In genomic region chr21:34670220-34670961, GRCh38 we compare ENCODE assay signal across 8 cellular contexts. TPM values are rescaled to one million over a fixed set of nuclear protein-coding genes. Genes with fewer than 3 reads are reported as not detected.
DNase-seq lines count a peak whose midpoint lies in the region; ATAC-seq and TF ChIP-seq lines count a peak whose summit lies in the region.

No MANE protein-coding gene starts in this region.

- peaks cover 3% of the 10 kb centered on the region for H3K4me1 ChIP-seq in smooth muscle cell (ENCODE audit: low read depth)

- peak; percentile 18 to 20 for DNase-seq in activated T-cell treated with anti-CD3 and anti-CD28 coated beads, Interleukin-2, amount 50 U/mL, for 72 hours
- DNase-seq in smooth muscle cell (lab: John Stamatoyannopoulos, UW; ENCODE audit: unreplicated experiment) (no peak), mucosa of gallbladder (ENCODE audit: low spot score) (no peak)
- no peak for DNase-seq in NK-92 treated with Interleukin-12 subunit alpha and Interleukin-12 subunit beta, amount 100 ng/mL, for 24 hours (lab: John Stamatoyannopoulos, UW)

- H3K36me3 ChIP-seq in smooth muscle cell (ENCODE audit: low read depth): no peaks in the 10 kb centered on the region

- no peaks in the 10 kb centered on the region for H3F3A ChIP-seq in smooth muscle cell (ENCODE audit: low read depth)

- 3% methylated on average over 69 of the region's 70 CpGs for WGBS in smooth muscle cell (ENCODE audit: low lambda C conversion rate)

- no peak overlapping the region for H3K27ac Mint-ChIP-seq in activated T-cell treated with anti-CD3 and anti-CD28 coated beads, Interleukin-2, amount 50 U/mL, for 72 hours

- H3K9me3 Mint-ChIP-seq in activated T-cell treated with anti-CD3 and anti-CD28 coated beads, Interleukin-2, amount 50 U/mL, for 72 hours: no peaks in the 10 kb centered on the region

- peaks cover 86% of the 10 kb centered on the region for H3K27me3 ChIP-seq in smooth muscle cell (ENCODE audit: low read depth)

- peak; percentile 37 to 49 for ATAC-seq in activated T-cell treated with anti-CD3 and anti-CD28 coated beads, Interleukin-2, amount 50 U/mL, for 72 hours (replicated peaks in 1 of 2)
- ATAC-seq in GM21423 (IDR thresholded peaks at IDR 0.05; ENCODE audit: unreplicated experiment) (no peak), GM18907 (IDR thresholded peaks at IDR 0.05; ENCODE audit: unreplicated experiment) (no peak)

- H3K4me3 ChIP-seq in GM12875 (ENCODE audit: low read depth, low read length): peak overlapping the region; percentile 97
- peak overlapping the region; percentile 34 for H3K4me3 ChIP-seq in iPS-11a (ENCODE audit: low read depth, low read length)
- peak overlapping the region; percentile 50 for H3K4me3 ChIP-seq in smooth muscle cell

- H3K4me1 Mint-ChIP-seq in activated T-cell treated with anti-CD3 and anti-CD28 coated beads, Interleukin-2, amount 50 U/mL, for 72 hours (ENCODE audit: low read depth): peaks cover 18% of the 10 kb centered on the region

- H3K9me3 ChIP-seq in smooth muscle cell (replicated peaks; ENCODE audit: low read depth): no peaks in the 10 kb centered on the region

- H3K27me3 Mint-ChIP-seq in activated T-cell treated with anti-CD3 and anti-CD28 coated beads, Interleukin-2, amount 50 U/mL, for 72 hours (ENCODE audit: low read depth): peaks cover 74% of the 10 kb centered on the region

- H3K36me3 Mint-ChIP-seq in activated T-cell treated with anti-CD3 and anti-CD28 coated beads, Interleukin-2, amount 50 U/mL, for 72 hours (ENCODE audit: insufficient read depth in 2 of 2): no peaks in the 10 kb centered on the region

- peak overlapping the region; percentile 65 to 70 for H3K4me3 Mint-ChIP-seq in activated T-cell treated with anti-CD3 and anti-CD28 coated beads, Interleukin-2, amount 50 U/mL, for 72 hours

- peak overlapping the region; percentile 86 for H3K4me2 ChIP-seq in smooth muscle cell

- H4K20me1 ChIP-seq in smooth muscle cell (ENCODE audit: low read depth): no peaks in the 10 kb centered on the region

- H3K9ac ChIP-seq in smooth muscle cell (ENCODE audit: low read depth): no peak overlapping the region

- H3K27ac ChIP-seq in smooth muscle cell (ENCODE audit: low read depth): no peak overlapping the region

- H3K79me2 ChIP-seq in smooth muscle cell (ENCODE audit: low read depth): no peaks in the 10 kb centered on the region

- H2AFZ ChIP-seq in smooth muscle cell (ENCODE audit: low read depth): peak overlapping the region; percentile 85

- TF ChIP-seq CTCF in GM12875 (IDR thresholded peaks at IDR 0.05; ENCODE audit: borderline replicate concordance, insufficient read depth, low read depth, low read length) (peak; percentile 44), smooth muscle cell (IDR thresholded peaks at IDR 0.05; ENCODE audit: borderline replicate concordance, insufficient read depth, poor library complexity, severe bottlenecking) (no peak)

RNA-seq across cellular contexts. Expression of gene CLIC6, which starts 1.6 kb away (rescaled TPM):
- 1 to 10 TPM in 1 of 2 donors, under 1 TPM in 1; 0.82 to 1.6 TPM for total RNA-seq in activated T-cell treated with anti-CD3 and anti-CD28 coated beads, Interleukin-2, amount 50 U/mL, for 72 hours
- 0.09 and 0.22 TPM in 2 replicates for total RNA-seq in smooth muscle cell
- polyA plus RNA-seq in smooth muscle cell: 0.31 TPM in 1 of 2 replicates, not detected in the other
- total RNA-seq in mucosa of gallbladder: 30.3 TPM

RNA-seq across cellular contexts. Expression of gene RCAN1, which starts 55.5 kb away (rescaled TPM):
- total RNA-seq in activated T-cell treated with anti-CD3 and anti-CD28 coated beads, Interleukin-2, amount 50 U/mL, for 72 hours: 10 to 100 TPM; 11.7 to 13.3 TPM
- 153 and 155 TPM in 2 replicates for total RNA-seq in smooth muscle cell
- polyA plus RNA-seq in smooth muscle cell: 77.3 and 96.3 TPM in 2 replicates
- 30.9 TPM for total RNA-seq in mucosa of gallbladder

Comparison
In these comparisons a context has a peak if more than half of its experiments do, and no peak if none do; other contexts are left out.
1. H3K4me3 ChIP-seq: peak in every context shown above with its lines; median percentile 97 in GM12875; 50 in smooth muscle cell; 34 in iPS-11a.
2. ATAC-seq: peak in activated T-cell treated with anti-CD3 and anti-CD28 coated beads, Interleukin-2, amount 50 U/mL, for 72 hours (2 of 2); none in GM21423 (single experiment) and GM18907 (single experiment).
3. DNase-seq: peak in activated T-cell treated with anti-CD3 and anti-CD28 coated beads, Interleukin-2, amount 50 U/mL, for 72 hours (2 of 2); none in smooth muscle cell (single experiment), mucosa of gallbladder (single experiment) and NK-92 treated with Interleukin-12 subunit alpha and Interleukin-12 subunit beta, amount 100 ng/mL, for 24 hours (single experiment).
4. RNA of gene CLIC6, which starts 1.6 kb away (total RNA-seq): 30.3 TPM in mucosa of gallbladder (single experiment); 0.82 to 1.6 TPM in activated T-cell treated with anti-CD3 and anti-CD28 coated beads, Interleukin-2, amount 50 U/mL, for 72 hours and 0.09 to 0.22 TPM in smooth muscle cell; every median in the first group is over 10 times any median in the second.